1 cellular context compared by ENCODE assay signal in the genomic region with DNA sequence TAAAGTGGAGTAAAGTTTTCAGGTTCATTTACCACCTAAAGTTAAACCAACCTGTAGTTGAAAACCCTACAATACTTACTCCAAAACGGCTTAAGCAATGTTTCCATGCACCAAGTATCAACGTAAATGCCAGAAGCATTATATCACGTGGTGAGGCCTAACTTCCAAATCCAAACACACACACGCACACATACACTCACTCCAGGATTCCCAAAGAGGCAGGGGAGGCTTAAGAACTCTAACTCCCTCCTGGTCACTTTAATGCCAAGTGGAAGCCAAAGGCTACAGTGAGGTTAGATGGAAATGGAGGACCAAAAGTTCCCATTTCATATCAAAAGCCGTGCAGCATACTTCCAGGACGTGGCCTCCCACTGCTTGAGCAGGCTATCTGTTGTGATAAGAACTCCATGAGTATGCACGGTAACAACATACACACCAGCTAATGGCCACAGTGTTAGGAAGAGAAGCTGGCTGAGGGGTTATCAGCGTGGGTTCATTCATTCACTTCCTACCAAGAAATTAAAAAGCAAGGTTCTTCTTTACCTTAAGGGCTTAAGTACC.
TF ChIP-seq lines count a peak whose summit lies in the region.

No MANE protein-coding gene starts in this region.

TF ChIP-seq in K562, 482 proteins besides CTCF, POLR2A, EP300 and RAD21 (continued from another document and continues in another):
- TF ChIP-seq, protein P1, sequence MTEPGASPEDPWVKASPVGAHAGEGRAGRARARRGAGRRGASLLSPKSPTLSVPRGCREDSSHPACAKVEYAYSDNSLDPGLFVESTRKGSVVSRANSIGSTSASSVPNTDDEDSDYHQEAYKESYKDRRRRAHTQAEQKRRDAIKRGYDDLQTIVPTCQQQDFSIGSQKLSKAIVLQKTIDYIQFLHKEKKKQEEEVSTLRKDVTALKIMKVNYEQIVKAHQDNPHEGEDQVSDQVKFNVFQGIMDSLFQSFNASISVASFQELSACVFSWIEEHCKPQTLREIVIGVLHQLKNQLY (CRISPR knock-in tag; conservative IDR thresholded peaks at IDR 0.05): no peak
- TF ChIP-seq, protein P2, sequence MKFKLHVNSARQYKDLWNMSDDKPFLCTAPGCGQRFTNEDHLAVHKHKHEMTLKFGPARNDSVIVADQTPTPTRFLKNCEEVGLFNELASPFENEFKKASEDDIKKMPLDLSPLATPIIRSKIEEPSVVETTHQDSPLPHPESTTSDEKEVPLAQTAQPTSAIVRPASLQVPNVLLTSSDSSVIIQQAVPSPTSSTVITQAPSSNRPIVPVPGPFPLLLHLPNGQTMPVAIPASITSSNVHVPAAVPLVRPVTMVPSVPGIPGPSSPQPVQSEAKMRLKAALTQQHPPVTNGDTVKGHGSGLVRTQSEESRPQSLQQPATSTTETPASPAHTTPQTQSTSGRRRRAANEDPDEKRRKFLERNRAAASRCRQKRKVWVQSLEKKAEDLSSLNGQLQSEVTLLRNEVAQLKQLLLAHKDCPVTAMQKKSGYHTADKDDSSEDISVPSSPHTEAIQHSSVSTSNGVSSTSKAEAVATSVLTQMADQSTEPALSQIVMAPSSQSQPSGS (CRISPR knock-in tag; IDR thresholded peaks at IDR 0.05): no peak
- TF ChIP-seq STAG1 (CRISPR knock-in tag; IDR thresholded peaks at IDR 0.05; ENCODE audit: borderline replicate concordance) (no peak), CREB1 (IDR thresholded peaks at IDR 0.05) (no peak), CREB1 (CRISPR knock-in tag; IDR thresholded peaks at IDR 0.05) (peak; percentile 49; the same call in 1 of the 2 replicates), ZNF764 (CRISPR knock-in tag; IDR thresholded peaks at IDR 0.05; ENCODE audit: low read depth) (no peak), GABPB2 (CRISPR knock-in tag; conservative IDR thresholded peaks at IDR 0.05) (no peak), SP1 (CRISPR knock-in tag; IDR thresholded peaks at IDR 0.05) (no peak), ZNF561 (CRISPR knock-in tag; conservative IDR thresholded peaks at IDR 0.05) (no peak), PPARD (CRISPR knock-in tag; IDR thresholded peaks at IDR 0.05) (no peak), HMG20B (CRISPR knock-in tag; IDR thresholded peaks at IDR 0.05) (no peak), SRSF9 (IDR thresholded peaks at IDR 0.05; ENCODE audit: borderline replicate concordance, low read depth, low read length) (no peak), ZNF232 (CRISPR knock-in tag; IDR thresholded peaks at IDR 0.05) (no peak), RBM39 (optimal IDR thresholded peaks at IDR 0.05; ENCODE audit: low read depth, low read length) (no peak), KDM1A (IDR thresholded peaks at IDR 0.05) (peak; percentile 54 to 81; a peak in 3 of 4 replicates), MBD2 (IDR thresholded peaks at IDR 0.05; ENCODE audit: borderline replicate concordance, low read depth) (0 out of 2 replicates have a peak, but pooled peaks have one; percentile 30)
- TF ChIP-seq, protein P3, sequence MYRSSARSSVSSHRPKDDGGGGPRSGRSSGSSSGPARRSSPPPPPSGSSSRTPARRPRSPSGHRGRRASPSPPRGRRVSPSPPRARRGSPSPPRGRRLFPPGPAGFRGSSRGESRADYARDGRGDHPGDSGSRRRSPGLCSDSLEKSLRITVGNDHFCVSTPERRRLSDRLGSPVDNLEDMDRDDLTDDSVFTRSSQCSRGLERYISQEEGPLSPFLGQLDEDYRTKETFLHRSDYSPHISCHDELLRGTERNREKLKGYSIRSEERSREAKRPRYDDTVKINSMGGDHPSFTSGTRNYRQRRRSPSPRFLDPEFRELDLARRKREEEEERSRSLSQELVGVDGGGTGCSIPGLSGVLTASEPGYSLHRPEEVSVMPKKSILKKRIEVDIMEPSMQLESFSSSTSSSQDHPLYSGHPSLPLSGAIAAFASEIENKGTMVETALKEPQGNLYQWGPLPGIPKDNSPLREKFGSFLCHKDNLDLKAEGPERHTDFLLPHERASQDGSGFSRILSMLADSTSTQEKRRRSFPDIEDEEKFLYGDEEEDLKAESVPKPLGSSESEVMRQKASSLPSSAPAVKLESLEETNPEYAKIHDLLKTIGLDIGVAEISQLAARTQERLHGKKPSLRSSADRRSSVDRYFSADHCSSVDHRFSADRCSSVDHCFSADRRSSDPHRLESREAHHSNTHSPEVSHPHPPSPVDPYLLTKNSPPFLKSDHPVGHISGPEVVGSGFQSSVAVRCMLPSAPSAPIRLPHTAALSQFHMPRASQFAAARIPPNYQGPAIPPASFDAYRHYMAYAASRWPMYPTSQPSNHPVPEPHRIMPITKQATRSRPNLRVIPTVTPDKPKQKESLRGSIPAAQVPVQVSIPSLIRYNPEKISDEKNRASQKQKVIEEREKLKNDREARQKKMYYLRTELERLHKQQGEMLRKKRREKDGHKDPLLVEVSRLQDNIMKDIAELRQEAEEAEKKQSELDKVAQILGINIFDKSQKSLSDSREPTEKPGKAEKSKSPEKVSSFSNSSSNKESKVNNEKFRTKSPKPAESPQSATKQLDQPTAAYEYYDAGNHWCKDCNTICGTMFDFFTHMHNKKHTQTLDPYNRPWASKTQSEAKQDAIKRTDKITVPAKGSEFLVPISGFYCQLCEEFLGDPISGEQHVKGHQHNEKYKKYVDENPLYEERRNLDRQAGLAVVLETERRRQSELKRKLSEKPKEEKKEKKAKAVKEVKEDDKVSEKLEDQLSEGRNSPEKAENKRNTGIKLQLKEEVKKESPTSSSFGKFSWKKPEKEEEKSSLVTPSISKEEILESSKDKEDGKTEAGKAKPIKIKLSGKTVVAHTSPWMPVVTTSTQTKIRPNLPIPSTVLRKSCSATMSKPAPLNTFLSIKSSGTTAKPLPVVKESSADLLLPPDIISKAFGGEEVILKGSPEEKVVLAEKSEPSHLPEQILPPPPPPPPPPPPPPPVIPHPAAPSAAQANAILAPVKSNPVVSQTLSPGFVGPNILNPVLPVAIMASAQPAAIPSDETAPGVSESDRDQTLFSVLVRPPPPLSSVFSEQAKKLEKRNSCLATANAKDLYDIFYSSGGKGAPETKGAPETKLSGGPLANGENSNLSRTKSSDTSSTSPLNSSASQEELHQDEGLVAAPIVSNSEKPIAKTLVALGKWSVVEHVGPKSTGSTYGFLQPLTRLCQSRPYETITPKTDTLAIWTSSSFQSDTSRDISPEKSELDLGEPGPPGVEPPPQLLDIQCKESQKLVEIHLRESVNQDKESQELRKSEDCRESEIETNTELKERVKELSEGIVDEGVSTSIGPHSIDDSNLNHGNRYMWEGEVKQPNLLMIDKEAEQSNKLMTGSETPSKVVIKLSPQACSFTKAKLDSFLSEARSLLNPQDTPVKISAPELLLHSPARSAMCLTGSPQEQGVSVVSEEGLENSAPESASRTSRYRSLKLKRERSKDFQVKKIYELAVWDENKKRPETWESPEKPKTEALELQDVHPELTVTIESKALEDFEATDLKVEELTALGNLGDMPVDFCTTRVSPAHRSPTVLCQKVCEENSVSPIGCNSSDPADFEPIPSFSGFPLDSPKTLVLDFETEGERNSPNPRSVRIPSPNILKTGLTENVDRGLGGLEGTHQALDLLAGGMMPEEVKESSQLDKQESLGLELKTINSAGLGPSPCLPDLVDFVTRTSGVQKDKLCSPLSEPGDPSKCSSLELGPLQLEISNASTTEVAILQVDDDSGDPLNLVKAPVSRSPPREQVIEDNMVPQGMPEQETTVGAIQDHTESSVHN (IDR thresholded peaks at IDR 0.05; ENCODE audit: borderline replicate concordance in 1 of 2, low read depth in 1 of 2): no peak
- TF ChIP-seq, protein P4, sequence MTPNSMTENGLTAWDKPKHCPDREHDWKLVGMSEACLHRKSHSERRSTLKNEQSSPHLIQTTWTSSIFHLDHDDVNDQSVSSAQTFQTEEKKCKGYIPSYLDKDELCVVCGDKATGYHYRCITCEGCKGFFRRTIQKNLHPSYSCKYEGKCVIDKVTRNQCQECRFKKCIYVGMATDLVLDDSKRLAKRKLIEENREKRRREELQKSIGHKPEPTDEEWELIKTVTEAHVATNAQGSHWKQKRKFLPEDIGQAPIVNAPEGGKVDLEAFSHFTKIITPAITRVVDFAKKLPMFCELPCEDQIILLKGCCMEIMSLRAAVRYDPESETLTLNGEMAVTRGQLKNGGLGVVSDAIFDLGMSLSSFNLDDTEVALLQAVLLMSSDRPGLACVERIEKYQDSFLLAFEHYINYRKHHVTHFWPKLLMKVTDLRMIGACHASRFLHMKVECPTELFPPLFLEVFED (CRISPR knock-in tag; conservative IDR thresholded peaks at IDR 0.05): no peak
- TF ChIP-seq, protein P5, sequence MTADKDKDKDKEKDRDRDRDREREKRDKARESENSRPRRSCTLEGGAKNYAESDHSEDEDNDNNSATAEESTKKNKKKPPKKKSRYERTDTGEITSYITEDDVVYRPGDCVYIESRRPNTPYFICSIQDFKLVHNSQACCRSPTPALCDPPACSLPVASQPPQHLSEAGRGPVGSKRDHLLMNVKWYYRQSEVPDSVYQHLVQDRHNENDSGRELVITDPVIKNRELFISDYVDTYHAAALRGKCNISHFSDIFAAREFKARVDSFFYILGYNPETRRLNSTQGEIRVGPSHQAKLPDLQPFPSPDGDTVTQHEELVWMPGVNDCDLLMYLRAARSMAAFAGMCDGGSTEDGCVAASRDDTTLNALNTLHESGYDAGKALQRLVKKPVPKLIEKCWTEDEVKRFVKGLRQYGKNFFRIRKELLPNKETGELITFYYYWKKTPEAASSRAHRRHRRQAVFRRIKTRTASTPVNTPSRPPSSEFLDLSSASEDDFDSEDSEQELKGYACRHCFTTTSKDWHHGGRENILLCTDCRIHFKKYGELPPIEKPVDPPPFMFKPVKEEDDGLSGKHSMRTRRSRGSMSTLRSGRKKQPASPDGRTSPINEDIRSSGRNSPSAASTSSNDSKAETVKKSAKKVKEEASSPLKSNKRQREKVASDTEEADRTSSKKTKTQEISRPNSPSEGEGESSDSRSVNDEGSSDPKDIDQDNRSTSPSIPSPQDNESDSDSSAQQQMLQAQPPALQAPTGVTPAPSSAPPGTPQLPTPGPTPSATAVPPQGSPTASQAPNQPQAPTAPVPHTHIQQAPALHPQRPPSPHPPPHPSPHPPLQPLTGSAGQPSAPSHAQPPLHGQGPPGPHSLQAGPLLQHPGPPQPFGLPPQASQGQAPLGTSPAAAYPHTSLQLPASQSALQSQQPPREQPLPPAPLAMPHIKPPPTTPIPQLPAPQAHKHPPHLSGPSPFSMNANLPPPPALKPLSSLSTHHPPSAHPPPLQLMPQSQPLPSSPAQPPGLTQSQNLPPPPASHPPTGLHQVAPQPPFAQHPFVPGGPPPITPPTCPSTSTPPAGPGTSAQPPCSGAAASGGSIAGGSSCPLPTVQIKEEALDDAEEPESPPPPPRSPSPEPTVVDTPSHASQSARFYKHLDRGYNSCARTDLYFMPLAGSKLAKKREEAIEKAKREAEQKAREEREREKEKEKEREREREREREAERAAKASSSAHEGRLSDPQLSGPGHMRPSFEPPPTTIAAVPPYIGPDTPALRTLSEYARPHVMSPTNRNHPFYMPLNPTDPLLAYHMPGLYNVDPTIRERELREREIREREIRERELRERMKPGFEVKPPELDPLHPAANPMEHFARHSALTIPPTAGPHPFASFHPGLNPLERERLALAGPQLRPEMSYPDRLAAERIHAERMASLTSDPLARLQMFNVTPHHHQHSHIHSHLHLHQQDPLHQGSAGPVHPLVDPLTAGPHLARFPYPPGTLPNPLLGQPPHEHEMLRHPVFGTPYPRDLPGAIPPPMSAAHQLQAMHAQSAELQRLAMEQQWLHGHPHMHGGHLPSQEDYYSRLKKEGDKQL (CRISPR knock-in tag; IDR thresholded peaks at IDR 0.05; ENCODE audit: borderline replicate concordance): no peak
- TF ChIP-seq, protein P6, sequence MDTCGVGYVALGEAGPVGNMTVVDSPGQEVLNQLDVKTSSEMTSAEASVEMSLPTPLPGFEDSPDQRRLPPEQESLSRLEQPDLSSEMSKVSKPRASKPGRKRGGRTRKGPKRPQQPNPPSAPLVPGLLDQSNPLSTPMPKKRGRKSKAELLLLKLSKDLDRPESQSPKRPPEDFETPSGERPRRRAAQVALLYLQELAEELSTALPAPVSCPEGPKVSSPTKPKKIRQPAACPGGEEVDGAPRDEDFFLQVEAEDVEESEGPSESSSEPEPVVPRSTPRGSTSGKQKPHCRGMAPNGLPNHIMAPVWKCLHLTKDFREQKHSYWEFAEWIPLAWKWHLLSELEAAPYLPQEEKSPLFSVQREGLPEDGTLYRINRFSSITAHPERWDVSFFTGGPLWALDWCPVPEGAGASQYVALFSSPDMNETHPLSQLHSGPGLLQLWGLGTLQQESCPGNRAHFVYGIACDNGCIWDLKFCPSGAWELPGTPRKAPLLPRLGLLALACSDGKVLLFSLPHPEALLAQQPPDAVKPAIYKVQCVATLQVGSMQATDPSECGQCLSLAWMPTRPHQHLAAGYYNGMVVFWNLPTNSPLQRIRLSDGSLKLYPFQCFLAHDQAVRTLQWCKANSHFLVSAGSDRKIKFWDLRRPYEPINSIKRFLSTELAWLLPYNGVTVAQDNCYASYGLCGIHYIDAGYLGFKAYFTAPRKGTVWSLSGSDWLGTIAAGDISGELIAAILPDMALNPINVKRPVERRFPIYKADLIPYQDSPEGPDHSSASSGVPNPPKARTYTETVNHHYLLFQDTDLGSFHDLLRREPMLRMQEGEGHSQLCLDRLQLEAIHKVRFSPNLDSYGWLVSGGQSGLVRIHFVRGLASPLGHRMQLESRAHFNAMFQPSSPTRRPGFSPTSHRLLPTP (IDR thresholded peaks at IDR 0.05; ENCODE audit: borderline replicate concordance, extremely low read depth, insufficient read length): no peak
- TF ChIP-seq, protein P7, sequence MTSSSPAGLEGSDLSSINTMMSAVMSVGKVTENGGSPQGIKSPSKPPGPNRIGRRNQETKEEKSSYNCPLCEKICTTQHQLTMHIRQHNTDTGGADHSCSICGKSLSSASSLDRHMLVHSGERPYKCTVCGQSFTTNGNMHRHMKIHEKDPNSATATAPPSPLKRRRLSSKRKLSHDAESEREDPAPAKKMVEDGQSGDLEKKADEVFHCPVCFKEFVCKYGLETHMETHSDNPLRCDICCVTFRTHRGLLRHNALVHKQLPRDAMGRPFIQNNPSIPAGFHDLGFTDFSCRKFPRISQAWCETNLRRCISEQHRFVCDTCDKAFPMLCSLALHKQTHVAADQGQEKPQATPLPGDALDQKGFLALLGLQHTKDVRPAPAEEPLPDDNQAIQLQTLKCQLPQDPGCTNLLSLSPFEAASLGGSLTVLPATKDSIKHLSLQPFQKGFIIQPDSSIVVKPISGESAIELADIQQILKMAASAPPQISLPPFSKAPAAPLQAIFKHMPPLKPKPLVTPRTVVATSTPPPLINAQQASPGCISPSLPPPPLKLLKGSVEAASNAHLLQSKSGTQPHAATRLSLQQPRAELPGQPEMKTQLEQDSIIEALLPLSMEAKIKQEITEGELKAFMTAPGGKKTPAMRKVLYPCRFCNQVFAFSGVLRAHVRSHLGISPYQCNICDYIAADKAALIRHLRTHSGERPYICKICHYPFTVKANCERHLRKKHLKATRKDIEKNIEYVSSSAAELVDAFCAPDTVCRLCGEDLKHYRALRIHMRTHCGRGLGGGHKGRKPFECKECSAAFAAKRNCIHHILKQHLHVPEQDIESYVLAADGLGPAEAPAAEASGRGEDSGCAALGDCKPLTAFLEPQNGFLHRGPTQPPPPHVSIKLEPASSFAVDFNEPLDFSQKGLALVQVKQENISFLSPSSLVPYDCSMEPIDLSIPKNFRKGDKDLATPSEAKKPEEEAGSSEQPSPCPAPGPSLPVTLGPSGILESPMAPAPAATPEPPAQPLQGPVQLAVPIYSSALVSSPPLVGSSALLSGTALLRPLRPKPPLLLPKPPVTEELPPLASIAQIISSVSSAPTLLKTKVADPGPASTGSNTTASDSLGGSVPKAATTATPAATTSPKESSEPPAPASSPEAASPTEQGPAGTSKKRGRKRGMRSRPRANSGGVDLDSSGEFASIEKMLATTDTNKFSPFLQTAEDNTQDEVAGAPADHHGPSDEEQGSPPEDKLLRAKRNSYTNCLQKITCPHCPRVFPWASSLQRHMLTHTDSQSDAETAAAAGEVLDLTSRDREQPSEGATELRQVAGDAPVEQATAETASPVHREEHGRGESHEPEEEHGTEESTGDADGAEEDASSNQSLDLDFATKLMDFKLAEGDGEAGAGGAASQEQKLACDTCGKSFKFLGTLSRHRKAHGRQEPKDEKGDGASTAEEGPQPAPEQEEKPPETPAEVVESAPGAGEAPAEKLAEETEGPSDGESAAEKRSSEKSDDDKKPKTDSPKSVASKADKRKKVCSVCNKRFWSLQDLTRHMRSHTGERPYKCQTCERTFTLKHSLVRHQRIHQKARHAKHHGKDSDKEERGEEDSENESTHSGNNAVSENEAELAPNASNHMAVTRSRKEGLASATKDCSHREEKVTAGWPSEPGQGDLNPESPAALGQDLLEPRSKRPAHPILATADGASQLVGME (CRISPR knock-in tag; IDR thresholded peaks at IDR 0.05): no peak
